1 cellular context compared by ENCODE assay signal in genomic region chr12:209851-210250, GRCh38.
TF ChIP-seq lines count a peak whose summit lies in the region.

No MANE protein-coding gene starts in this region.

TF ChIP-seq in HepG2, 621 proteins besides CTCF, POLR2A, EP300 and RAD21:
- TF ChIP-seq SIN3A (IDR thresholded peaks at IDR 0.05; ENCODE audit: borderline replicate concordance, low read depth, low read length) = no peak
- TF ChIP-seq MAFK (conservative IDR thresholded peaks at IDR 0.05 in 1 of 2, IDR thresholded peaks at IDR 0.05 in 1 of 2; ENCODE audit: low read length in 2 of 2) = peak; percentile 17 to 51; a peak in 2 of 4 replicates
- TF ChIP-seq, protein P1, sequence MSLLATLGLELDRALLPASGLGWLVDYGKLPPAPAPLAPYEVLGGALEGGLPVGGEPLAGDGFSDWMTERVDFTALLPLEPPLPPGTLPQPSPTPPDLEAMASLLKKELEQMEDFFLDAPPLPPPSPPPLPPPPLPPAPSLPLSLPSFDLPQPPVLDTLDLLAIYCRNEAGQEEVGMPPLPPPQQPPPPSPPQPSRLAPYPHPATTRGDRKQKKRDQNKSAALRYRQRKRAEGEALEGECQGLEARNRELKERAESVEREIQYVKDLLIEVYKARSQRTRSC (CRISPR knock-in tag; IDR thresholded peaks at IDR 0.05; ENCODE audit: low read depth) = 0 out of 2 replicates have a peak, but pooled peaks have one; percentile 14
- no peak for TF ChIP-seq ZNF296 (CRISPR knock-in tag; conservative IDR thresholded peaks at IDR 0.05)
- TF ChIP-seq ZNF615 (CRISPR knock-in tag; IDR thresholded peaks at IDR 0.05; ENCODE audit: borderline replicate concordance) = 0 out of 2 replicates have a peak, but pooled peaks have one; percentile 48
- TF ChIP-seq NAIF1 (CRISPR knock-in tag; IDR thresholded peaks at IDR 0.05; ENCODE audit: borderline replicate concordance) = 0 out of 2 replicates have a peak, but pooled peaks have one; percentile 47
- 0 out of 2 replicates have a peak, but pooled peaks have one; percentile 54 for TF ChIP-seq RNF219 (CRISPR knock-in tag; IDR thresholded peaks at IDR 0.05)
